Comparison of ENCODE assay signal across 1 cellular context in genomic region chr22:43854151-43854785, GRCh38.
TF ChIP-seq lines count a peak whose summit lies in the region.

No MANE protein-coding gene starts in this region.

TF ChIP-seq in IMR-90, 13 proteins besides CTCF, POLR2A, EP300 and RAD21:
- TF ChIP-seq MAZ (IDR thresholded peaks at IDR 0.05; ENCODE audit: borderline replicate concordance, low read depth, low read length) = no peak
- no peak for TF ChIP-seq FOS (IDR thresholded peaks at IDR 0.05; ENCODE audit: low read depth, low read length)
- TF ChIP-seq, protein P1, sequence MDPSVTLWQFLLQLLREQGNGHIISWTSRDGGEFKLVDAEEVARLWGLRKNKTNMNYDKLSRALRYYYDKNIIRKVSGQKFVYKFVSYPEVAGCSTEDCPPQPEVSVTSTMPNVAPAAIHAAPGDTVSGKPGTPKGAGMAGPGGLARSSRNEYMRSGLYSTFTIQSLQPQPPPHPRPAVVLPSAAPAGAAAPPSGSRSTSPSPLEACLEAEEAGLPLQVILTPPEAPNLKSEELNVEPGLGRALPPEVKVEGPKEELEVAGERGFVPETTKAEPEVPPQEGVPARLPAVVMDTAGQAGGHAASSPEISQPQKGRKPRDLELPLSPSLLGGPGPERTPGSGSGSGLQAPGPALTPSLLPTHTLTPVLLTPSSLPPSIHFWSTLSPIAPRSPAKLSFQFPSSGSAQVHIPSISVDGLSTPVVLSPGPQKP (IDR thresholded peaks at IDR 0.05; ENCODE audit: borderline replicate concordance, low read depth, low read length) = no peak
- no peak for TF ChIP-seq SMC3 (IDR thresholded peaks at IDR 0.05; ENCODE audit: low read depth, low read length)
- TF ChIP-seq MXI1 (IDR thresholded peaks at IDR 0.05; ENCODE audit: borderline replicate concordance, low read depth, low read length) = no peak
- TF ChIP-seq RFX5 (IDR thresholded peaks at IDR 0.05; ENCODE audit: low read depth, low read length) = no peak
- TF ChIP-seq USF2 (IDR thresholded peaks at IDR 0.05; ENCODE audit: low read depth, low read length) = no peak
- no peak for TF ChIP-seq MAFK (IDR thresholded peaks at IDR 0.05; ENCODE audit: low read depth, low read length)
- no peak for TF ChIP-seq CHD1 (IDR thresholded peaks at IDR 0.05; ENCODE audit: low read depth, low read length)
- no peak for TF ChIP-seq NFE2L2 (IDR thresholded peaks at IDR 0.05; ENCODE audit: low read depth, low read length)
- no peak for TF ChIP-seq CEBPB (IDR thresholded peaks at IDR 0.05; ENCODE audit: low read depth, low read length)
- TF ChIP-seq BHLHE40 (IDR thresholded peaks at IDR 0.05; ENCODE audit: low read depth, low read length) = no peak
- TF ChIP-seq RCOR1 (IDR thresholded peaks at IDR 0.05; ENCODE audit: insufficient replicate concordance, low read length) = no peak
